In genomic region chr2:43080626-43081025, GRCh38 we compare ENCODE assay signal across 25 cellular contexts.
DNase-seq lines count a peak whose midpoint lies in the region; ATAC-seq, FAIRE-seq and TF ChIP-seq lines count a peak whose summit lies in the region.
"Had no signal": no experiment of that assay in that cellular context is flagged by ENCODE, and none has a peak within 500 bp of the region (broad histone marks: within the 10 kb centered on the region; RNA-seq: fewer than 3 reads in every experiment).

No MANE protein-coding gene starts in this region.

- intact Hi-C loops in Panc1 (cut with micrococcal nuclease; ENCODE audit: unreplicated experiment): no loop called here
- intact Hi-C loops in spleen (cut with DNase I; ENCODE audit: low total_unique reads): no loop called here

- no peaks in the 10 kb centered on the region; the same call in 1 of the 2 replicates for H3K36me3 ChIP-seq in GM23338 (ENCODE audit: insufficient read depth)
- H3K36me3 ChIP-seq in Panc1 (ENCODE audit: control insufficient read depth, insufficient read depth, low read length): no peaks in the 10 kb centered on the region
- H3K36me3 ChIP-seq in spleen: no peaks in the 10 kb centered on the region
- H3K36me3 ChIP-seq: lower lobe of right lung had no signal

- peaks cover 31% of the 10 kb centered on the region for H3K4me1 Mint-ChIP-seq in GM23338

- 92 to 96% (median 96%) methylated on average over 8 to 9 of the region's 9 CpGs for WGBS in spleen, 5 donors

- H3K79me2 ChIP-seq in GM23338 (replicated peaks; ENCODE audit: insufficient read depth): no peaks in the 10 kb centered on the region

- DNase-seq in GM23338 (ENCODE audit: low spot score) (no peak), Panc1 (ENCODE audit: low read depth, low spot score) (no peak), spleen (peak; percentile 61), activated T-cell treated with anti-CD3 and anti-CD28 coated beads for 4 hours (no peak), D721Med (ENCODE audit: insufficient read length, low spot score) (no peak)
- no peak for DNase-seq in stimulated activated CD4-positive, alpha-beta T cell treated with anti-CD3 and anti-CD28 coated beads, Interleukin-4, amount 100 ng/mL, for 1 hour
- DNase-seq: activated CD4-positive, alpha-beta T cell treated with anti-CD3 and anti-CD28 coated beads for 1 hour; activated naive CD4-positive, alpha-beta T cell treated with anti-CD3 and anti-CD28 coated beads, Interleukin-2, amount 50 U/mL, for 16 hours; activated T-cell treated with anti-CD3 and anti-CD28 coated beads, Interleukin-2, amount 50 U/mL, for 72 hours; CD4-positive, alpha-beta memory T cell; central memory CD4-positive, alpha-beta T cell; DMS153; foreskin keratinocyte; HCEC 1CT; hippocampal formation; lower lobe of right lung; MM.1S; NCI-H1436 treated with DMSO at 0.1 percent for 48 hours; occipital lobe; RPMI8226; stimulated activated CD4-positive, alpha-beta T cell treated with anti-CD3 and anti-CD28 coated beads, Interleukin-15, amount 100 ng/mL, for 24 hours; stimulated activated CD8-positive, alpha-beta memory T cell treated with anti-CD3 and anti-CD28 coated beads, Interleukin-4, amount 100 ng/mL, for 48 hours had no signal

- H3K27me3 Mint-ChIP-seq in GM23338 (ENCODE audit: insufficient read depth, low read depth, poor library complexity): peaks cover 11% of the 10 kb centered on the region
- H3K27me3 Mint-ChIP-seq: CD4-positive, alpha-beta memory T cell; IgD-negative memory B cell had no signal

- peak overlapping the region; percentile 43; the same call in 1 of the 2 replicates for H2AFZ ChIP-seq in GM23338

- no peak overlapping the region for H3K27ac Mint-ChIP-seq in GM23338
- H3K27ac Mint-ChIP-seq: activated T-cell treated with anti-CD3 and anti-CD28 coated beads, Interleukin-2, amount 50 U/mL, for 72 hours had no signal

- in situ Hi-C loops in Panc1 (cut with HindIII; ENCODE audit: low pct_unique_long_range_greater_than_20kb, low sequenced_read_pairs): no loop called here

- H3K9me3 Mint-ChIP-seq in GM23338: no peaks in the 10 kb centered on the region
- H3K9me3 Mint-ChIP-seq: activated T-cell treated with anti-CD3 and anti-CD28 coated beads, Interleukin-2, amount 50 U/mL, for 72 hours had no signal

- peaks cover 11% of the 10 kb centered on the region for H3K4me1 ChIP-seq in GM23338 (ENCODE audit: insufficient read depth)
- peaks cover 34% of the 10 kb centered on the region for H3K4me1 ChIP-seq in Panc1 (ENCODE audit: control insufficient read depth, insufficient read depth, low read length)
- H3K4me1 ChIP-seq in spleen: peaks cover 14 to 60% (median 38%) of the 10 kb centered on the region in 6 donors

- FAIRE-seq in D721Med (lab: Jason Lieb, UNC): no peak
- FAIRE-seq: urothelium cell line had no signal

- TF ChIP-seq POLR2A in spleen (IDR thresholded peaks at IDR 0.05): no peak

- no peak for TF ChIP-seq CTCF in GM23338 (conservative IDR thresholded peaks at IDR 0.05; ENCODE audit: low read depth in 2 of 2)
- no peak for TF ChIP-seq CTCF in Panc1 (IDR thresholded peaks at IDR 0.05)
- TF ChIP-seq CTCF in spleen (IDR thresholded peaks at IDR 0.05 in 8 of 11, conservative IDR thresholded peaks at IDR 0.05 in 3 of 11): no peak
- no peak for TF ChIP-seq CTCF in D721Med (IDR thresholded peaks at IDR 0.05; ENCODE audit: insufficient read depth, missing control alignments)

- H3K27me3 ChIP-seq in GM23338 (ENCODE audit: insufficient read depth): no peaks in the 10 kb centered on the region
- H3K27me3 ChIP-seq in Panc1 (ENCODE audit: control insufficient read depth, insufficient read depth, low read length): no peaks in the 10 kb centered on the region
- H3K27me3 ChIP-seq in layer of hippocampus (ENCODE audit: control insufficient read depth, insufficient read depth, low read length): no peaks in the 10 kb centered on the region
- H3K27me3 ChIP-seq in spleen (replicated peaks in 1 of 7): no peaks in the 10 kb centered on the region
- H3K27me3 ChIP-seq: foreskin keratinocyte had no signal

- POLR2A ChIA-PET in Panc1 (lab: Charles Lee): interaction anchor here (0.7 kb wide), 1 partner anchor 24 kb away, joined by 4 read pairs; no protein-coding TSS in a partner anchor

- BruUV-seq in Panc1 (replicated peaks; lab: Mats Ljungman, UMichigan): no TSS peak

- no peak for ATAC-seq in GM23338
- no peak for ATAC-seq in Panc1
- ATAC-seq: activated T-cell treated with anti-CD3 and anti-CD28 coated beads, Interleukin-2, amount 50 U/mL, for 72 hours; foreskin keratinocyte; lower lobe of right lung had no signal

- no peak overlapping the region for H3K4me3 Mint-ChIP-seq in GM23338
- H3K4me3 Mint-ChIP-seq: activated T-cell treated with anti-CD3 and anti-CD28 coated beads, Interleukin-2, amount 50 U/mL, for 72 hours; CD4-positive, alpha-beta memory T cell; IgD-negative memory B cell had no signal

- H3K4me3 ChIP-seq in GM23338: no peak overlapping the region
- H3K4me3 ChIP-seq in Panc1 (ENCODE audit: low read depth in 2 of 2, low read length in 2 of 2): no peak overlapping the region
- H3K4me3 ChIP-seq in spleen: no peak overlapping the region
- H3K4me3 ChIP-seq: lower lobe of right lung had no signal

- no peaks in the 10 kb centered on the region for H4K20me1 ChIP-seq in GM23338 (replicated peaks; ENCODE audit: insufficient read depth)

- H3K9me3 ChIP-seq in Panc1 (ENCODE audit: control insufficient read depth, insufficient read depth, low read depth, low read length): no peaks in the 10 kb centered on the region
- H3K9me3 ChIP-seq in spleen: no peaks in the 10 kb centered on the region
- H3K9me3 ChIP-seq: lower lobe of right lung had no signal

- H3K9me2 ChIP-seq in GM23338 (ENCODE audit: insufficient read depth): no peaks in the 10 kb centered on the region

- CTCF ChIA-PET in Panc1 (lab: Charles Lee): no interaction called here

- no peaks in the 10 kb centered on the region for H3K36me3 Mint-ChIP-seq in GM23338 (ENCODE audit: low read depth)
- H3K36me3 Mint-ChIP-seq: CD4-positive, alpha-beta memory T cell; IgD-negative memory B cell had no signal

- no peak overlapping the region for H3K27ac ChIP-seq in GM23338 (ENCODE audit: low read depth)
- H3K27ac ChIP-seq in Panc1 (ENCODE audit: low read length): peak overlapping the region; percentile 51; the same call in 1 of the 2 replicates
- H3K27ac ChIP-seq in layer of hippocampus (ENCODE audit: low read depth, low read length): peak overlapping the region; percentile 8
- peak overlapping the region in 2 of 8 donors; percentile 18 to 85 for H3K27ac ChIP-seq in spleen
- H3K27ac ChIP-seq: foreskin keratinocyte, lower lobe of right lung had no signal

- H3F3A ChIP-seq in GM23338 (replicated peaks; ENCODE audit: low read depth): no peaks in the 10 kb centered on the region

- no peak overlapping the region for H3K4me2 ChIP-seq in GM23338

TF ChIP-seq in GM23338, 12 proteins besides CTCF, POLR2A, EP300 and RAD21 (continues in another document):
- TF ChIP-seq, protein P1, sequence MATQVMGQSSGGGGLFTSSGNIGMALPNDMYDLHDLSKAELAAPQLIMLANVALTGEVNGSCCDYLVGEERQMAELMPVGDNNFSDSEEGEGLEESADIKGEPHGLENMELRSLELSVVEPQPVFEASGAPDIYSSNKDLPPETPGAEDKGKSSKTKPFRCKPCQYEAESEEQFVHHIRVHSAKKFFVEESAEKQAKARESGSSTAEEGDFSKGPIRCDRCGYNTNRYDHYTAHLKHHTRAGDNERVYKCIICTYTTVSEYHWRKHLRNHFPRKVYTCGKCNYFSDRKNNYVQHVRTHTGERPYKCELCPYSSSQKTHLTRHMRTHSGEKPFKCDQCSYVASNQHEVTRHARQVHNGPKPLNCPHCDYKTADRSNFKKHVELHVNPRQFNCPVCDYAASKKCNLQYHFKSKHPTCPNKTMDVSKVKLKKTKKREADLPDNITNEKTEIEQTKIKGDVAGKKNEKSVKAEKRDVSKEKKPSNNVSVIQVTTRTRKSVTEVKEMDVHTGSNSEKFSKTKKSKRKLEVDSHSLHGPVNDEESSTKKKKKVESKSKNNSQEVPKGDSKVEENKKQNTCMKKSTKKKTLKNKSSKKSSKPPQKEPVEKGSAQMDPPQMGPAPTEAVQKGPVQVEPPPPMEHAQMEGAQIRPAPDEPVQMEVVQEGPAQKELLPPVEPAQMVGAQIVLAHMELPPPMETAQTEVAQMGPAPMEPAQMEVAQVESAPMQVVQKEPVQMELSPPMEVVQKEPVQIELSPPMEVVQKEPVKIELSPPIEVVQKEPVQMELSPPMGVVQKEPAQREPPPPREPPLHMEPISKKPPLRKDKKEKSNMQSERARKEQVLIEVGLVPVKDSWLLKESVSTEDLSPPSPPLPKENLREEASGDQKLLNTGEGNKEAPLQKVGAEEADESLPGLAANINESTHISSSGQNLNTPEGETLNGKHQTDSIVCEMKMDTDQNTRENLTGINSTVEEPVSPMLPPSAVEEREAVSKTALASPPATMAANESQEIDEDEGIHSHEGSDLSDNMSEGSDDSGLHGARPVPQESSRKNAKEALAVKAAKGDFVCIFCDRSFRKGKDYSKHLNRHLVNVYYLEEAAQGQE (IDR thresholded peaks at IDR 0.05; ENCODE audit: unreplicated experiment): no peak
- no peak for TF ChIP-seq CREB1 (CRISPR knock-in tag; IDR thresholded peaks at IDR 0.05; ENCODE audit: low read depth)
- no peak for TF ChIP-seq JUNB (IDR thresholded peaks at IDR 0.05; ENCODE audit: unreplicated experiment)
- TF ChIP-seq, protein P2, sequence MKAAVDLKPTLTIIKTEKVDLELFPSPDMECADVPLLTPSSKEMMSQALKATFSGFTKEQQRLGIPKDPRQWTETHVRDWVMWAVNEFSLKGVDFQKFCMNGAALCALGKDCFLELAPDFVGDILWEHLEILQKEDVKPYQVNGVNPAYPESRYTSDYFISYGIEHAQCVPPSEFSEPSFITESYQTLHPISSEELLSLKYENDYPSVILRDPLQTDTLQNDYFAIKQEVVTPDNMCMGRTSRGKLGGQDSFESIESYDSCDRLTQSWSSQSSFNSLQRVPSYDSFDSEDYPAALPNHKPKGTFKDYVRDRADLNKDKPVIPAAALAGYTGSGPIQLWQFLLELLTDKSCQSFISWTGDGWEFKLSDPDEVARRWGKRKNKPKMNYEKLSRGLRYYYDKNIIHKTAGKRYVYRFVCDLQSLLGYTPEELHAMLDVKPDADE (IDR thresholded peaks at IDR 0.05): no peak
- no peak for TF ChIP-seq POLR2AphosphoS5 (IDR thresholded peaks at IDR 0.05; ENCODE audit: low read depth)
